Comparison of ENCODE assay signal across 8 cellular contexts in genomic region chr4:184453402-184454160, GRCh38. TPM values are rescaled to one million over a fixed set of nuclear protein-coding genes. Genes with fewer than 3 reads are reported as not detected.
DNase-seq lines count a peak whose midpoint lies in the region; ATAC-seq and TF ChIP-seq lines count a peak whose summit lies in the region.

No MANE protein-coding gene starts in this region.

- H3K4me3 ChIP-seq in epithelial cell of esophagus (ENCODE audit: low read length) = no peak overlapping the region

- CTCF ChIA-PET in activated CD4-positive, alpha-beta T cell treated with anti-CD3 and anti-CD28 coated beads, Interleukin-2, amount 10 ng/mL, durations not matched to agents 7 days and 5 days (lab: Charles Lee) = interaction anchor here (0.6 to 1.1 kb wide), 3 partner anchors 10 to 189 kb away, joined by 3 read pairs; no protein-coding TSS in a partner anchor

- H3K36me3 Mint-ChIP-seq in activated CD4-positive, alpha-beta T cell treated with anti-CD3 and anti-CD28 coated beads, Interleukin-2, amount 10 ng/mL, durations not matched to agents 7 days and 5 days (ENCODE audit: low read depth) = peaks cover 43% of the 10 kb centered on the region
- H3K36me3 Mint-ChIP-seq in nephron progenitor cell (ENCODE audit: low read depth) = no peaks in the 10 kb centered on the region

- no peaks in the 10 kb centered on the region for H3K9me3 Mint-ChIP-seq in activated CD4-positive, alpha-beta T cell treated with anti-CD3 and anti-CD28 coated beads, Interleukin-2, amount 10 ng/mL, durations not matched to agents 7 days and 5 days
- no peaks in the 10 kb centered on the region for H3K9me3 Mint-ChIP-seq in nephron progenitor cell

- H3K4me3 Mint-ChIP-seq in activated CD4-positive, alpha-beta T cell treated with anti-CD3 and anti-CD28 coated beads, Interleukin-2, amount 10 ng/mL, durations not matched to agents 7 days and 5 days = peak overlapping the region; percentile 8
- H3K4me3 Mint-ChIP-seq in nephron progenitor cell = peak overlapping the region; percentile 26

- peak overlapping the region; percentile 80 for H3K27ac Mint-ChIP-seq in activated CD4-positive, alpha-beta T cell treated with anti-CD3 and anti-CD28 coated beads, Interleukin-2, amount 10 ng/mL, durations not matched to agents 7 days and 5 days
- H3K27ac Mint-ChIP-seq in nephron progenitor cell = peak overlapping the region; percentile 44

- peaks cover 80% of the 10 kb centered on the region for H3K4me1 Mint-ChIP-seq in activated CD4-positive, alpha-beta T cell treated with anti-CD3 and anti-CD28 coated beads, Interleukin-2, amount 10 ng/mL, durations not matched to agents 7 days and 5 days
- H3K4me1 Mint-ChIP-seq in nephron progenitor cell = peaks cover 67% of the 10 kb centered on the region

- POLR2A ChIA-PET in activated CD4-positive, alpha-beta T cell treated with anti-CD3 and anti-CD28 coated beads, Interleukin-2, amount 10 ng/mL, durations not matched to agents 7 days and 5 days (lab: Charles Lee) = no interaction called here

- ATAC-seq in GM21529 (IDR thresholded peaks at IDR 0.05; ENCODE audit: unreplicated experiment) = peak; percentile 75

- H3K27me3 Mint-ChIP-seq in activated CD4-positive, alpha-beta T cell treated with anti-CD3 and anti-CD28 coated beads, Interleukin-2, amount 10 ng/mL, durations not matched to agents 7 days and 5 days = no peaks in the 10 kb centered on the region
- H3K27me3 Mint-ChIP-seq in nephron progenitor cell (ENCODE audit: low read depth, poor library complexity) = peaks cover 7% of the 10 kb centered on the region

- TF ChIP-seq CTCF in epithelial cell of esophagus (IDR thresholded peaks at IDR 0.05; ENCODE audit: insufficient read depth, low read depth, low read length, missing control alignments) (no peak), nephron progenitor cell (IDR thresholded peaks at IDR 0.05) (no peak)

- DNase-seq in GDM1 (lab: John Stamatoyannopoulos, UW) = peak; percentile 47
- DNase-seq in HT1080 (ENCODE audit: low read depth) = peak; percentile 82
- DNase-seq in activated CD4-positive, alpha-beta T cell treated with anti-CD3 and anti-CD28 coated beads, Interleukin-2, amount 10 ng/mL, durations not matched to agents 7 days and 5 days = peak; percentile 57
- DNase-seq in epithelial cell of esophagus (ENCODE audit: low read depth) = peak; percentile 72
- DNase-seq in nephron progenitor cell = peak; percentile 15
- DNase-seq in NK-92 (lab: John Stamatoyannopoulos, UW; ENCODE audit: unreplicated experiment) = no peak
- no peak for DNase-seq in NCI-H446 treated with DMSO at 0.1 percent for 48 hours (lab: John Stamatoyannopoulos, UW)

RNA-seq across cellular contexts. Expression of gene IRF2, which starts 20.8 kb away (rescaled TPM):
- 18.9 and 22.8 TPM in 2 replicates for total RNA-seq in HT1080 (2014; rRNA removed; shearing (Covaris generic))
- polyA plus RNA-seq in HT1080 (2015; cell fraction: cytosol; rRNA removed) = 25.4 and 28.9 TPM in 2 replicates
- polyA plus RNA-seq in HT1080 (2015; cell fraction: nucleus; rRNA removed) = 31.7 and 36.2 TPM in 2 replicates
- 10 to 100 TPM; 82.1 to 84.3 TPM for total RNA-seq in activated CD4-positive, alpha-beta T cell treated with anti-CD3 and anti-CD28 coated beads, Interleukin-2, amount 10 ng/mL, durations not matched to agents 7 days and 5 days

Comparison
In these comparisons a context has a peak if more than half of its experiments do, and no peak if none do; other contexts are left out.
1. DNase-seq: peak in GDM1 (single experiment), HT1080 (single experiment), activated CD4-positive, alpha-beta T cell treated with anti-CD3 and anti-CD28 coated beads, Interleukin-2, amount 10 ng/mL, durations not matched to agents 7 days and 5 days (single experiment), epithelial cell of esophagus (single experiment) and nephron progenitor cell (single experiment); none in NK-92 (single experiment) and NCI-H446 treated with DMSO at 0.1 percent for 48 hours (single experiment).